39 cellular contexts compared by ENCODE assay signal in genomic region chr4:109787807-109788206, GRCh38. TPM values are rescaled to one million over a fixed set of nuclear protein-coding genes. Genes with fewer than 3 reads are reported as not detected.
"Had no signal": no experiment of that assay in that cellular context is flagged by ENCODE, and none has a peak within 500 bp of the region (broad histone marks: within the 10 kb centered on the region; RNA-seq: fewer than 3 reads in every experiment).

No MANE protein-coding gene starts in this region.

- H3K9me3 ChIP-seq: MG63 had no signal

- H3K4me3 ChIP-seq: MG63 had no signal

- DNase-seq: Karpas-422, Kasumi-1, MG63, MM.1S, MV-4-11, NCI-H1048, NCI-H1092, NCI-H1092 treated with DMSO at 0.1 percent for 48 hours, NCI-H1105, NCI-H1105 treated with DMSO at 0.1 percent for 48 hours, NCI-H1417, NCI-H1417 treated with DMSO at 0.1 percent for 48 hours, NCI-H1436, NCI-H1436 treated with DMSO at 0.1 percent for 48 hours, NCI-H146, NCI-H1694, NCI-H1694 treated with DMSO at 0.1 percent for 48 hours, NCI-H187, NCI-H187 treated with DMSO at 0.1 percent for 48 hours, NCI-H1930, NCI-H2029, NCI-H2029 treated with DMSO at 0.1 percent for 48 hours, NCI-H2081, NCI-H2081 treated with DMSO at 0.1 percent for 48 hours, NCI-H2107, NCI-H2171, NCI-H2171 treated with DMSO at 0.1 percent for 48 hours, NCI-H2227 treated with DMSO at 0.1 percent for 48 hours, NCI-H226, NCI-H345, NCI-H446, NCI-H446 treated with DMSO at 0.1 percent for 48 hours, NCI-H510A, NCI-H510A treated with DMSO at 0.1 percent for 48 hours had no signal

- H3K36me3 ChIP-seq: MG63 had no signal

- H3K27ac ChIP-seq: KMS-11 had no signal

- H3K27me3 ChIP-seq: MG63 had no signal

RNA-seq across cellular contexts. Expression of gene CFI, which starts 14.0 kb away (rescaled TPM):
- total RNA-seq: NCI-H460 had no signal

RNA-seq across cellular contexts. Expression of gene RRH, which starts 40.0 kb away (rescaled TPM):
- total RNA-seq: LHCN-M2, M059J, MCF 10A, NCI-H460 had no signal
